6 cellular contexts compared by ENCODE assay signal in the genomic region with DNA sequence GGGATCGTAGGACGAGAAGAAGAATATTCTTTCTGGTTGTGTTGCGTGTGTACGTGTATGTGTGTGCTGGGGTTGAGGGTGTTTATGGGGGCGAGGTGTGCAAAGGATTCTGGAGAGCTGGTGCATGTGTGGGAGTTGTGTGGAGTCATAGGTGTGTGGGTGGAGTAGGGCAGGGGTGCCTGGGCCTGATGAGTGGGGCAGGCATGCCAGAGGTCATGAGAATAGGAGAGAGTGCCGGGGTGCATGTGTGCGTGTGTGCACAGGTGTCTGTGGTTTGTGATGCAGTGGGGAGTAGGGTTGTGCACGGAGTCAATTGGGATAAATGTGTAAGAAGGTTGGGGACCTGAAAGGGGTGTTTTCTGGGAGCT. TPM values are rescaled to one million over a fixed set of nuclear protein-coding genes. Genes with fewer than 3 reads are reported as not detected.
DNase-seq lines count a peak whose midpoint lies in the region; ATAC-seq and TF ChIP-seq lines count a peak whose summit lies in the region.

No MANE protein-coding gene starts in this region.

- H3K36me3 ChIP-seq in OCI-LY1 (ENCODE audit: insufficient read depth, low read length) = no peaks in the 10 kb centered on the region; the same call in 1 of the 2 replicates
- peaks cover 0 to 2% of the 10 kb centered on the region in 2 experiments for H3K36me3 ChIP-seq in trophoblast cell (ENCODE audit: control insufficient read depth in 1 of 2, insufficient read depth in 2 of 2, low read length in 2 of 2)

- H3K18ac ChIP-seq in trophoblast cell (ENCODE audit: low read length) = no peak overlapping the region

- H3K27me3 ChIP-seq in OCI-LY1 (ENCODE audit: insufficient read depth, low read length) (no peaks in the 10 kb centered on the region), dorsolateral prefrontal cortex (peaks cover 0 to 4% (median 0%) of the 10 kb centered on the region in 45 donors), trophoblast cell (ENCODE audit: insufficient read depth, low read length) (no peaks in the 10 kb centered on the region)

- no peak overlapping the region for H3K23ac ChIP-seq in trophoblast cell (ENCODE audit: low read length)

- peaks cover 10% of the 10 kb centered on the region for H3K4me1 ChIP-seq in OCI-LY1 (ENCODE audit: insufficient read depth, low read length, severe bottlenecking)
- no peaks in the 10 kb centered on the region for H3K4me1 ChIP-seq in trophoblast cell (ENCODE audit: control insufficient read depth in 1 of 2, insufficient read depth in 2 of 2, low read length in 2 of 2)

- no peak overlapping the region for H2BK12ac ChIP-seq in trophoblast cell (ENCODE audit: low read length)

- H2AFZ ChIP-seq in OCI-LY1 (ENCODE audit: low read length) (no peak overlapping the region), trophoblast cell (ENCODE audit: insufficient read depth, low read length, poor library complexity) (peak overlapping the region; percentile 79)

- peak in 1 of 10 donors; percentile 32 for DNase-seq in dorsolateral prefrontal cortex
- DNase-seq in trophoblast cell = no peak
- DNase-seq in NCI-H748 treated with DMSO at 0.1 percent for 48 hours (lab: John Stamatoyannopoulos, UW) = no peak
- no peak for DNase-seq in ureter (ENCODE audit: low spot score)

- H3K14ac ChIP-seq in trophoblast cell (ENCODE audit: low read length) = no peak overlapping the region

- TF ChIP-seq CTCF in OCI-LY1 (IDR thresholded peaks at IDR 0.05; ENCODE audit: low read length) = no peak
- no peak for TF ChIP-seq CTCF in dorsolateral prefrontal cortex (IDR thresholded peaks at IDR 0.05 in 54 of 56, conservative IDR thresholded peaks at IDR 0.05 in 2 of 56; ENCODE audit: low read depth in 1 of 56, partially characterized antibody in 56 of 56)

- intact Hi-C loops in dorsolateral prefrontal cortex (cut with DNase I) = no loop called here

- no peak overlapping the region for H2BK120ac ChIP-seq in trophoblast cell (ENCODE audit: insufficient read depth, low read length, poor library complexity)

- H3K27ac ChIP-seq in OCI-LY1 (ENCODE audit: low read depth, low read length, poor library complexity, severe bottlenecking) = no peak overlapping the region
- peak overlapping the region in 41 of 59 donors; percentile 2 to 79 (median 61) for H3K27ac ChIP-seq in dorsolateral prefrontal cortex
- H3K27ac ChIP-seq in trophoblast cell (ENCODE audit: low read depth, low read length) = no peak overlapping the region

- peak overlapping the region; percentile 75 for H4K8ac ChIP-seq in trophoblast cell (ENCODE audit: low read depth, low read length)

- H3K4me2 ChIP-seq in OCI-LY1 (ENCODE audit: low read length) = peak overlapping the region; percentile 54; the same call in 1 of the 2 replicates
- peak overlapping the region; percentile 86 for H3K4me2 ChIP-seq in trophoblast cell (ENCODE audit: low read length)

- no peaks in the 10 kb centered on the region for H3K9me2 ChIP-seq in OCI-LY1 (ENCODE audit: low read depth, low read length)

- no peak overlapping the region; the same call in 1 of the 2 replicates for H3K9ac ChIP-seq in OCI-LY1 (ENCODE audit: low read length)
- H3K9ac ChIP-seq in trophoblast cell (ENCODE audit: low read length) = no peak overlapping the region

- H3K4me3 ChIP-seq in OCI-LY1 (ENCODE audit: low read depth, low read length, poor library complexity, severe bottlenecking) = peak overlapping the region; percentile 43
- H3K4me3 ChIP-seq in dorsolateral prefrontal cortex = peak overlapping the region in 58 of 59 donors; percentile 25 to 72 (median 56)
- peak overlapping the region; percentile 69 for H3K4me3 ChIP-seq in trophoblast cell (ENCODE audit: low read depth, low read length)

- H4K20me1 ChIP-seq in OCI-LY1 (ENCODE audit: insufficient read depth, low read length) = no peaks in the 10 kb centered on the region

- H3K9me3 ChIP-seq in OCI-LY1 (ENCODE audit: low read length) (no peaks in the 10 kb centered on the region), trophoblast cell (ENCODE audit: insufficient read depth, low read depth, low read length) (peaks cover 3% of the 10 kb centered on the region)

- H4K12ac ChIP-seq in trophoblast cell (ENCODE audit: low read depth, low read length) = no peak overlapping the region

- H4K91ac ChIP-seq in trophoblast cell (ENCODE audit: low read depth, low read length) = no peak overlapping the region

- peaks cover 3% of the 10 kb centered on the region for H3K79me1 ChIP-seq in trophoblast cell (ENCODE audit: low read length)

- no peak overlapping the region for H2AK5ac ChIP-seq in trophoblast cell (ENCODE audit: low read length)

- no peak for ATAC-seq in GM18873 (IDR thresholded peaks at IDR 0.05; ENCODE audit: low FRiP score, unreplicated experiment)

- H3K4ac ChIP-seq in trophoblast cell (ENCODE audit: low read depth, low read length) = no peak overlapping the region

- H2BK5ac ChIP-seq in trophoblast cell (ENCODE audit: low read depth, low read length, poor library complexity) = no peak overlapping the region

- no peaks in the 10 kb centered on the region for H3K79me2 ChIP-seq in OCI-LY1 (ENCODE audit: insufficient read depth, low read length)
- no peaks in the 10 kb centered on the region for H3K79me2 ChIP-seq in trophoblast cell (ENCODE audit: control insufficient read depth, insufficient read depth, low read length, poor library complexity)

- no peaks in the 10 kb centered on the region for H3F3A ChIP-seq in OCI-LY1 (ENCODE audit: insufficient read depth, low read length)

- no CpG with 5 or more reads among the region's 8 CpGs for WGBS in trophoblast cell (ENCODE audit: extremely low coverage, insufficient coverage, insufficient read length)

RNA-seq across cellular contexts. Expression of gene TMEM91, which starts 0.6 kb away (rescaled TPM):
- 10 to 100 TPM in 118 of 120 experiments, 1 to 10 TPM in 2; 8.6 to 26.9 (median 16.5) TPM for total RNA-seq in dorsolateral prefrontal cortex
- polyA plus RNA-seq in trophoblast cell (2013) = 2.8 and 3.3 TPM in 2 replicates
- 12.2 TPM for total RNA-seq in ureter

RNA-seq across cellular contexts. Expression of gene B9D2, which starts 13.0 kb away (rescaled TPM):
- 10 to 100 TPM in 4 of 120 experiments, 1 to 10 TPM in 116; 3.0 to 12.9 (median 6.6) TPM for total RNA-seq in dorsolateral prefrontal cortex
- polyA plus RNA-seq in trophoblast cell (2013) = 3.2 TPM in 2 replicates
- total RNA-seq in ureter = 6.1 TPM

RNA-seq across cellular contexts. Expression of gene EXOSC5, which starts 20.2 kb away (rescaled TPM):
- total RNA-seq in dorsolateral prefrontal cortex (10 to 100 TPM; 11.5 to 29.1 (median 18.2) TPM), ureter (21.6 TPM)
- 8.1 and 8.4 TPM in 2 replicates for polyA plus RNA-seq in trophoblast cell (2013)

RNA-seq across cellular contexts. Expression of gene BCKDHA, which starts 20.6 kb away (rescaled TPM):
- total RNA-seq in dorsolateral prefrontal cortex (10 to 100 TPM in 118 of 120 experiments, 1 to 10 TPM in 2; 7.7 to 38.9 (median 20.1) TPM), ureter (19.8 TPM)
- 26.2 and 26.4 TPM in 2 replicates for polyA plus RNA-seq in trophoblast cell (2013)

RNA-seq across cellular contexts. Expression of gene TGFB1, which starts 23.3 kb away (rescaled TPM):
- total RNA-seq in dorsolateral prefrontal cortex = 10 to 100 TPM in 104 of 120 experiments, 1 to 10 TPM in 16; 4.3 to 34.6 (median 13.8) TPM
- 140 and 142 TPM in 2 replicates for polyA plus RNA-seq in trophoblast cell (2013)
- total RNA-seq in ureter = 26.3 TPM

Comparison
In these comparisons a context has a peak if more than half of its experiments do, and no peak if none do; other contexts are left out.
1. H3K27ac ChIP-seq: peak in dorsolateral prefrontal cortex (41 of 59); none in OCI-LY1 (single experiment) and trophoblast cell (single experiment).
2. Peak in every context shown above with its lines, with median percentiles within 50 percentile points of each other: H3K4me3 ChIP-seq.